13 cellular contexts compared by ENCODE assay signal in the genomic region with DNA sequence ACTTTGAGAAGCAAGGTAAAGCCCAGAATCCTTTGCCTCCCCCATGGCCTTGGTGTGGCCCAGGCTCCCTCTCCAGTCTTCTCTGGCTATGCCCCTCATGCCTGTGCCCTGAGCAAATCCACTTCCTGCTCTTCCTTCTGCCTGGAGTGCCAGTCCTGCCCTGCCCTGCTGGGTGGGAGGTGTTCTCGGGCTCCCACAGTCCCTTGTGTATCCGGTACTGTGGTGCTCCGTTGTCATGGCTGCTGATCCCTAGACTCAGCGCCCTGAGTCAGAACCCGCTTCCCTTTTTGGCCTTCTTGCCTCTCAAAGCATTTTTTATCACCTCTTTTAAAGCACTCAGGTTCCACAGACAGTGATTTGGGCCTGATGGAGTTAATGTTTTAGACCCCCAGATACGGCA. TPM values are rescaled to one million over a fixed set of nuclear protein-coding genes. Genes with fewer than 3 reads are reported as not detected.
A peak's percentile ranks its signal among the peaks of the same experiment; 100 is the strongest.
DNase-seq lines count a peak whose midpoint lies in the region; ATAC-seq and TF ChIP-seq lines count a peak whose summit lies in the region.
"Had no signal": no experiment of that assay in that cellular context is flagged by ENCODE, and none has a peak within 500 bp of the region (broad histone marks: within the 10 kb centered on the region; RNA-seq: fewer than 3 reads in every experiment).

No MANE protein-coding gene starts in this region.

- DNase-seq in CD1c-positive myeloid dendritic cell (ENCODE audit: extremely low spot score) (peak; percentile 65), HT-29 (ENCODE audit: low spot score) (peak; percentile 18), activated B cell treated with CpG ODN at 0.5 μM for 24 hours (no peak), left lung (no peak), Ammon's horn (ENCODE audit: low spot score) (no peak)
- no peak for DNase-seq in T-helper 2 cell treated with Interferon-gamma antibody and Interleukin-4, amounts not matched to agents 5 μg/mL and 100 μg/mL, for 36 hours (ENCODE audit: low spot score)
- DNase-seq: activated CD4-positive, alpha-beta T cell treated with anti-CD3 and anti-CD28 coated beads for 48 hours; amniotic stem cell had no signal

- H3K27ac Mint-ChIP-seq in activated B cell treated with CpG ODN at 0.5 μM for 24 hours: peak overlapping the region; percentile 59
- H3K27ac Mint-ChIP-seq in T-helper 2 cell treated with Interferon-gamma antibody and Interleukin-4, amounts not matched to agents 5 μg/mL and 100 μg/mL, for 36 hours: no peak overlapping the region

- no peak overlapping the region for H3K4me3 Mint-ChIP-seq in activated B cell treated with CpG ODN at 0.5 μM for 24 hours
- no peak overlapping the region for H3K4me3 Mint-ChIP-seq in T-helper 2 cell treated with Interferon-gamma antibody and Interleukin-4, amounts not matched to agents 5 μg/mL and 100 μg/mL, for 36 hours

- POLR2A ChIA-PET in activated B cell treated with CpG ODN at 0.5 μM for 24 hours (lab: Charles Lee): no interaction called here

- H3K4me3 ChIP-seq in left lung: no peak overlapping the region
- H3K4me3 ChIP-seq: thyroid gland had no signal

- no peaks in the 10 kb centered on the region for H3K9me3 Mint-ChIP-seq in activated B cell treated with CpG ODN at 0.5 μM for 24 hours
- no peaks in the 10 kb centered on the region for H3K9me3 Mint-ChIP-seq in T-helper 2 cell treated with Interferon-gamma antibody and Interleukin-4, amounts not matched to agents 5 μg/mL and 100 μg/mL, for 36 hours

- H3K27me3 ChIP-seq in left lung: no peaks in the 10 kb centered on the region
- H3K27me3 ChIP-seq: thyroid gland had no signal

- TF ChIP-seq CTCF in activated B cell treated with CpG ODN at 0.5 μM for 24 hours (IDR thresholded peaks at IDR 0.05) (no peak), left lung (IDR thresholded peaks at IDR 0.05) (no peak)

- H3K4me1 ChIP-seq in left lung: no peaks in the 10 kb centered on the region
- H3K4me1 ChIP-seq: thyroid gland had no signal

- H3K36me3 Mint-ChIP-seq in activated B cell treated with CpG ODN at 0.5 μM for 24 hours (ENCODE audit: low read depth): no peaks in the 10 kb centered on the region
- no peaks in the 10 kb centered on the region for H3K36me3 Mint-ChIP-seq in T-helper 2 cell treated with Interferon-gamma antibody and Interleukin-4, amounts not matched to agents 5 μg/mL and 100 μg/mL, for 36 hours (ENCODE audit: low read depth)

- H3K36me3 ChIP-seq in left lung: no peaks in the 10 kb centered on the region
- H3K36me3 ChIP-seq: thyroid gland had no signal

- peak; percentile 78 for ATAC-seq in activated B cell treated with CpG ODN at 0.5 μM for 24 hours (ENCODE audit: low read depth)
- peak; percentile 56 for ATAC-seq in left lung
- no peak for ATAC-seq in HG03439 (IDR thresholded peaks at IDR 0.05; ENCODE audit: unreplicated experiment)
- no peak for ATAC-seq in HG03442 (IDR thresholded peaks at IDR 0.05; ENCODE audit: unreplicated experiment)

- intact Hi-C loops in activated B cell treated with CpG ODN at 0.5 μM for 24 hours (cut with micrococcal nuclease): no loop called here
- intact Hi-C loops in left lung (cut with DNase I): no loop called here

- peaks cover 2% of the 10 kb centered on the region for H3K27me3 Mint-ChIP-seq in activated B cell treated with CpG ODN at 0.5 μM for 24 hours
- H3K27me3 Mint-ChIP-seq in T-helper 2 cell treated with Interferon-gamma antibody and Interleukin-4, amounts not matched to agents 5 μg/mL and 100 μg/mL, for 36 hours (ENCODE audit: low read depth): peaks cover 9% of the 10 kb centered on the region

- H3K9me3 ChIP-seq in left lung: no peaks in the 10 kb centered on the region
- H3K9me3 ChIP-seq: thyroid gland had no signal

- H3K27ac ChIP-seq in left lung: no peak overlapping the region
- H3K27ac ChIP-seq: KMS-11, thyroid gland had no signal

- CTCF ChIA-PET in activated B cell treated with CpG ODN at 0.5 μM for 24 hours (lab: Charles Lee): interaction anchor here (1.2 kb wide), 1 partner anchor 29 kb away, joined by 3 read pairs; no protein-coding TSS in a partner anchor

- peaks cover 10% of the 10 kb centered on the region for H3K4me1 Mint-ChIP-seq in activated B cell treated with CpG ODN at 0.5 μM for 24 hours
- no peaks in the 10 kb centered on the region for H3K4me1 Mint-ChIP-seq in T-helper 2 cell treated with Interferon-gamma antibody and Interleukin-4, amounts not matched to agents 5 μg/mL and 100 μg/mL, for 36 hours (ENCODE audit: low read depth)

RNA-seq across cellular contexts. Expression of a gene that starts 29.4 kb away (rescaled TPM):
- total RNA-seq in HT-29 (2014; rRNA removed; shearing (Covaris generic)): 0.50 and 0.69 TPM in 2 replicates
- total RNA-seq in activated B cell treated with CpG ODN at 0.5 μM for 24 hours (12.0 and 14.1 TPM in 2 replicates), left lung (1 to 10 TPM; 8.7 to 9.1 TPM)
- total RNA-seq: mononuclear cell had no signal

RNA-seq across cellular contexts. Expression of a gene that starts 32.0 kb away (rescaled TPM):
- 135 and 142 TPM in 2 replicates for total RNA-seq in HT-29 (2014; rRNA removed; shearing (Covaris generic))
- total RNA-seq in activated B cell treated with CpG ODN at 0.5 μM for 24 hours (271 and 287 TPM in 2 replicates), left lung (100 to 1,000 TPM; 262 to 269 TPM)

Comparison
In these comparisons a context has a peak if more than half of its experiments do, and no peak if none do; other contexts are left out.
1. DNase-seq: peak in CD1c-positive myeloid dendritic cell (single experiment) and HT-29 (single experiment); none in activated B cell treated with CpG ODN at 0.5 μM for 24 hours (single experiment), left lung (0 of 2), Ammon's horn (single experiment) and T-helper 2 cell treated with Interferon-gamma antibody and Interleukin-4, amounts not matched to agents 5 μg/mL and 100 μg/mL, for 36 hours (single experiment).
2. ATAC-seq: peak in activated B cell treated with CpG ODN at 0.5 μM for 24 hours (single experiment) and left lung (single experiment); none in HG03439 (single experiment) and HG03442 (single experiment).